ENCODE assay signal across 7 cellular contexts in the genomic region with DNA sequence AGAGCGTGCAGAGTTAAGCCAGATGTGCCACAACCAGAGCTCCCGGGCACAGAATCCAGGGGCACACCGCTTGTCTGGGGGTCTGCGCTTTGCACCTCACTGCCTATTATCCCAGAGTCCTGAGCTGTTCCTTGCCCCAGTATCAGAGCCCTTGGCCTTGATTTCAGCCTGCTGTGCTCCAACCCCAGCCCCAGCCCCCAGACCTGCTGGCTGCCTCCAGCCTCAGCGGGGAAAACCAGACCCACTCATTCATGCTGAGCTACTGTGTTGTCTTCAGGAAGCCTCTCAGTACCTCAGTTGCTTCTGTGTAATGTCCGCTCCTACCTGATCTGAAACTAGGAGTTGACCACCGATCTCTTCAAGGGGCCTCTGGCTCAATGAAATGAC. TPM values are rescaled to one million over a fixed set of nuclear protein-coding genes. Genes with fewer than 3 reads are reported as not detected.
A peak's percentile ranks its signal among the peaks of the same experiment; 100 is the strongest.
DNase-seq lines count a peak whose midpoint lies in the region; ATAC-seq and TF ChIP-seq lines count a peak whose summit lies in the region.

No MANE protein-coding gene starts in this region.

- H3K9me3 Mint-ChIP-seq in endothelial cell (ENCODE audit: unreplicated experiment): no peaks in the 10 kb centered on the region

- DNase-seq in NT2/D1 (ENCODE audit: low read depth, low spot score) (no peak), endothelial cell (ENCODE audit: low spot score) (no peak), spleen (no peak), AG08395 (ENCODE audit: low spot score) (no peak)

- H3K27ac ChIP-seq in spleen: peak overlapping the region; percentile 27 to 92 (median 82)

- H3K27ac Mint-ChIP-seq in endothelial cell (ENCODE audit: unreplicated experiment): peak overlapping the region; percentile 76

- H3K9ac ChIP-seq in NT2/D1 (ENCODE audit: insufficient read length, low read depth): peak overlapping the region; percentile 82

- ATAC-seq in GM19463 (IDR thresholded peaks at IDR 0.05; ENCODE audit: unreplicated experiment): peak; percentile 33
- ATAC-seq in HG03095 (IDR thresholded peaks at IDR 0.05; ENCODE audit: unreplicated experiment): no peak
- ATAC-seq in GM21367 (IDR thresholded peaks at IDR 0.05; ENCODE audit: unreplicated experiment): no peak

- TF ChIP-seq CTCF in endothelial cell (IDR thresholded peaks at IDR 0.05; ENCODE audit: unreplicated experiment) (no peak), spleen (IDR thresholded peaks at IDR 0.05 in 8 of 11, conservative IDR thresholded peaks at IDR 0.05 in 3 of 11) (no peak)

- H3K4me1 Mint-ChIP-seq in endothelial cell (ENCODE audit: unreplicated experiment): peaks cover 55% of the 10 kb centered on the region

- H3K27me3 ChIP-seq in NT2/D1 (ENCODE audit: insufficient read depth, insufficient read length) (peaks cover 7% of the 10 kb centered on the region), spleen (replicated peaks in 1 of 7) (no peaks in the 10 kb centered on the region)

- TF ChIP-seq POLR2A in spleen (IDR thresholded peaks at IDR 0.05): no peak

- H3K36me3 Mint-ChIP-seq in endothelial cell (ENCODE audit: low read depth, unreplicated experiment): peaks cover 16% of the 10 kb centered on the region

- H3K4me1 ChIP-seq in NT2/D1 (ENCODE audit: insufficient read depth, insufficient read length) (peaks cover 26% of the 10 kb centered on the region), spleen (peaks cover 31 to 86% (median 70%) of the 10 kb centered on the region in 6 donors)

- H3K4me3 Mint-ChIP-seq in endothelial cell (ENCODE audit: unreplicated experiment): peak overlapping the region; percentile 91

- 41 to 67% (median 50%) methylated on average over 4 to 7 of the region's 7 CpGs for WGBS in spleen, 5 donors

- no peaks in the 10 kb centered on the region for H3K9me3 ChIP-seq in NT2/D1 (ENCODE audit: insufficient read depth, low read length)
- no peaks in the 10 kb centered on the region for H3K9me3 ChIP-seq in spleen

- H3K4me3 ChIP-seq in NT2/D1 (ENCODE audit: insufficient read length, low read depth) (peak overlapping the region; percentile 77), spleen (peak overlapping the region; percentile 60 to 94 (median 67))

- H3K27me3 Mint-ChIP-seq in endothelial cell (ENCODE audit: unreplicated experiment): peaks cover 15% of the 10 kb centered on the region

- intact Hi-C loops in spleen (cut with DNase I; ENCODE audit: low total_unique reads): no loop called here

- peaks cover 29% of the 10 kb centered on the region for H3K36me3 ChIP-seq in NT2/D1 (ENCODE audit: insufficient read depth, insufficient read length, low read length)
- H3K36me3 ChIP-seq in spleen: peaks cover 0 to 38% (median 23%) of the 10 kb centered on the region in 6 donors

RNA-seq across cellular contexts. Expression of a gene that starts 1.1 kb away (rescaled TPM):
- total RNA-seq in endothelial cell (ENCODE audit: unreplicated experiment) (20.9 TPM), spleen (10 to 100 TPM; 20.1 to 37.3 (median 35.1) TPM)
- polyA plus RNA-seq in spleen: 10 to 100 TPM; 11.3 to 23.2 (median 17.0) TPM

RNA-seq across cellular contexts. Expression of a gene that starts 35.9 kb away (rescaled TPM):
- total RNA-seq in endothelial cell (ENCODE audit: unreplicated experiment): 1.2 TPM
- total RNA-seq in spleen: 100 to 1,000 TPM; 121 to 168 (median 131) TPM
- 10 to 100 TPM; 32.2 to 39.5 (median 35.8) TPM for polyA plus RNA-seq in spleen

Comparison
In these comparisons a context has a peak if more than half of its experiments do, and no peak if none do; other contexts are left out.
1. RNA of a gene that starts 35.9 kb away (total RNA-seq): 121 to 168 TPM in spleen; 1.2 TPM in endothelial cell (single experiment); every median in the first group is over 10 times any median in the second.